8 cellular contexts compared by ENCODE assay signal in genomic region chr6:125780540-125781306, GRCh38. TPM values are rescaled to one million over a fixed set of nuclear protein-coding genes. Genes with fewer than 3 reads are reported as not detected.
DNase-seq lines count a peak whose midpoint lies in the region; ATAC-seq and TF ChIP-seq lines count a peak whose summit lies in the region.

No MANE protein-coding gene starts in this region.

- no peaks in the 10 kb centered on the region for H3K36me3 ChIP-seq in right lobe of liver

- TF ChIP-seq POLR2A in right lobe of liver (IDR thresholded peaks at IDR 0.05): peak; percentile 58

- ATAC-seq in GM18909 (IDR thresholded peaks at IDR 0.05; ENCODE audit: poor library complexity, unreplicated experiment): peak; percentile 82
- ATAC-seq in HG03108 (IDR thresholded peaks at IDR 0.05; ENCODE audit: unreplicated experiment): peak; percentile 60
- ATAC-seq in right lobe of liver: peak; percentile 84 to 90 (median 88)

- peaks cover 0 to 9% (median 0%) of the 10 kb centered on the region in 4 donors for H3K4me1 ChIP-seq in right lobe of liver

- DNase-seq in Ammon's horn (ENCODE audit: low spot score) (peak; percentile 75), NCI-H345 (lab: John Stamatoyannopoulos, UW) (peak; percentile 71), dedifferentiated amniotic fluid mesenchymal stem cell (ENCODE audit: extremely low spot score) (peak; percentile 80), right lobe of liver (peak; percentile 58 to 71 (median 66))
- DNase-seq in activated CD4-positive, CD25-positive, alpha-beta regulatory T cell (lab: John Stamatoyannopoulos, UW): peak in 3 of 4 experiments; percentile 13 to 50 (median 23)
- DNase-seq in stimulated activated CD8-positive, alpha-beta memory T cell treated with anti-CD3 and anti-CD28 coated beads, Interleukin-12 subunit alpha, Interleukin-12 subunit beta, amount 100 ng/mL, for 1 hour (ENCODE audit: low read depth): peak; percentile 41

- TF ChIP-seq CTCF in right lobe of liver (IDR thresholded peaks at IDR 0.05): no peak

- H3K4me3 ChIP-seq in right lobe of liver: peak overlapping the region; percentile 42 to 60 (median 55)

- no peaks in the 10 kb centered on the region for H3K9me3 ChIP-seq in right lobe of liver

- intact Hi-C loops in right lobe of liver (cut with DNase I): no loop called here

- no peaks in the 10 kb centered on the region for H3K27me3 ChIP-seq in right lobe of liver

- WGBS in right lobe of liver (ENCODE audit: insufficient coverage, low coverage, low lambda C conversion rate, missing lambda C conversion rate): 2% methylated on average over 28 of the region's 28 CpGs

- H3K27ac ChIP-seq in right lobe of liver: peak overlapping the region; percentile 80 to 88 (median 84)

RNA-seq across cellular contexts. Expression of gene NCOA7, which starts 10.0 kb away (rescaled TPM):
- total RNA-seq in right lobe of liver: 10 to 100 TPM; 11.4 to 71.8 (median 23.0) TPM

RNA-seq across cellular contexts. Expression of gene HEY2, which starts 31.3 kb away (rescaled TPM):
- total RNA-seq in right lobe of liver: 1 to 10 TPM in 3 of 6 experiments, under 1 TPM in 3; 0.74 to 2.6 (median 1.6) TPM

Comparison
In these comparisons a context has a peak if more than half of its experiments do, and no peak if none do; other contexts are left out.
1. Peak in every context shown above with its lines: DNase-seq, ATAC-seq, H3K4me3 ChIP-seq and H3K27ac ChIP-seq.
2. DNase-seq: peak in every context shown above with its lines; median percentile 80 in dedifferentiated amniotic fluid mesenchymal stem cell; 75 in Ammon's horn; 71 in NCI-H345; 66 in right lobe of liver; 41 in stimulated activated CD8-positive, alpha-beta memory T cell treated with anti-CD3 and anti-CD28 coated beads, Interleukin-12 subunit alpha, Interleukin-12 subunit beta, amount 100 ng/mL, for 1 hour; 23 in activated CD4-positive, CD25-positive, alpha-beta regulatory T cell.